ENCODE assay signal across 8 cellular contexts in the genomic region with DNA sequence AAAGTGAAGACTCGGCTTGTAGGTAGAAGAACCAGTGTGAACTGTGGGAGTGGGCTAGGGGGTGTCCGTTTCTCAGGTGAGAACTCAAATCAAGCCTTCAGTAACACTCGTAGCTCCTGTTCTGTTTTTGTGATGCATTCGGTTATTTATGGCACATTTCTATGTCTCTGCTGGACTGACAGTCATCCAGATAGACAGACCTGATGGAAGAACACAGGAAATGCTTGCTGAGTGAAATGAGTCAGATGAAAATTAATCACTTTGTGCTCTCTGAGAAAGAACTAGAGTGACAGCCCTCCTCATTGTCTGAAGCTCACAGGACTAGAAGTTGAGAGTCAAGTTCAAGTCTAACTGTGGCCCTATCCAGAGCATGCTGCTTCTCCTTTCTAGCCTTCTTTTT.
DNase-seq lines count a peak whose midpoint lies in the region; ATAC-seq and TF ChIP-seq lines count a peak whose summit lies in the region.

No MANE protein-coding gene starts in this region.

- TF ChIP-seq CTCF in GM12864 (IDR thresholded peaks at IDR 0.05; ENCODE audit: low read depth, low read length, missing control alignments) (no peak), brain microvascular endothelial cell (IDR thresholded peaks at IDR 0.05; ENCODE audit: low read depth, low read length, missing control alignments) (no peak)

- in situ Hi-C loops in brain microvascular endothelial cell (cut with HindIII; ENCODE audit: low pct_ligation_motif_present, low sequenced_read_pairs), result no loop called here

- H3K27me3 ChIP-seq in brain microvascular endothelial cell (replicated peaks), result no peaks in the 10 kb centered on the region
- H3K27me3 ChIP-seq in SJCRH30, result peaks cover 8% of the 10 kb centered on the region

- no peaks in the 10 kb centered on the region for H3K4me1 ChIP-seq in SJCRH30

- H3K4me3 ChIP-seq in GM12864 (ENCODE audit: low read depth, low read length) (no peak overlapping the region), brain microvascular endothelial cell (ENCODE audit: low read depth, low read length) (no peak overlapping the region), SJCRH30 (no peak overlapping the region)

- H3K36me3 ChIP-seq in brain microvascular endothelial cell (replicated peaks), result no peaks in the 10 kb centered on the region
- H3K36me3 ChIP-seq in SJCRH30, result no peaks in the 10 kb centered on the region

- H3K27ac ChIP-seq in brain microvascular endothelial cell (peak overlapping the region; percentile 20), SJCRH30 (no peak overlapping the region)

- DNase-seq in GM12864 (ENCODE audit: low read depth) (peak; percentile 48), brain microvascular endothelial cell (peak; percentile 54), NCI-H524 treated with DMSO at 0.1 percent for 48 hours (lab: John Stamatoyannopoulos, UW) (no peak), 8988T (no peak), SJCRH30 (no peak)
- DNase-seq in stimulated activated naive CD4-positive, alpha-beta T cell treated with Interleukin-2 at 50 U/mL for 16 hours (lab: John Stamatoyannopoulos, UW), result no peak

- H3K9me3 ChIP-seq in SJCRH30 (replicated peaks), result no peaks in the 10 kb centered on the region

- peak; percentile 90 for ATAC-seq in GM19463 (IDR thresholded peaks at IDR 0.05; ENCODE audit: unreplicated experiment)
- ATAC-seq in HG03159 (IDR thresholded peaks at IDR 0.05; ENCODE audit: unreplicated experiment), result peak; percentile 96

Comparison
In these comparisons a context has a peak if more than half of its experiments do, and no peak if none do; other contexts are left out.
1. DNase-seq: peak in GM12864 (single experiment) and brain microvascular endothelial cell (single experiment); none in stimulated activated naive CD4-positive, alpha-beta T cell treated with Interleukin-2 at 50 U/mL for 16 hours (single experiment), NCI-H524 treated with DMSO at 0.1 percent for 48 hours (single experiment), 8988T (single experiment) and SJCRH30 (0 of 2).